1 cellular context compared by ENCODE assay signal in the genomic region with DNA sequence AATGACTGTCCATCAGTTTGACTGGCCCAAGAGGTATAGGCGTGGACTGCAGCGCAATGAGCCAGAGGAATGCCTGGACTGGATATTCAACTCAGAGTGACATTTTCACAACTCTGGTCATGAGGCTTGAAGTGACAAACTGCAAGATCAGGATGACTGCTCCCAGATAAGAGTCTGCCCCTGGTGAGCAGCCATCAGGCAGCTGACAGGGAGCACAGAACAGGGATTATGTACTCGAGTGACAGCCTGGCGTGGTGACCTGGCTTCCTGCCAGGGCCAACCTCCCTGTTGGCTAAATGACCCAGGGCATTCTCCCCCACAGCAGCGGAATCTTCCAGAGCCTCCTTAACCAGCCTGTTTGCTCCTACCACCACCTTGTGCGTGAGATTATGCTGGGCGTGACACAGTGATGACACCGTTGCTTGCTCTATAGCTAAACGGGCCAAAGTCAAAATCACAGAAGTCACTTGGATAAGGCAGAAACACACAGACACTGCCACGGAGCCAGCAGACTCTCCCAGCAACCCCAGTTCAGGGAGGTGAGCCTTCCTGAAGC.
TF ChIP-seq lines count a peak whose summit lies in the region.

No MANE protein-coding gene starts in this region.

TF ChIP-seq in HEK293, 187 proteins besides CTCF, POLR2A, EP300 and RAD21 (continued from another document):
- no peak for TF ChIP-seq PRDM2 (tag by site-specific recombination; IDR thresholded peaks at IDR 0.05; ENCODE audit: borderline replicate concordance)
- TF ChIP-seq ZNF121 (tag by site-specific recombination; IDR thresholded peaks at IDR 0.05), result no peak
